13 cellular contexts compared by ENCODE assay signal in the genomic region with DNA sequence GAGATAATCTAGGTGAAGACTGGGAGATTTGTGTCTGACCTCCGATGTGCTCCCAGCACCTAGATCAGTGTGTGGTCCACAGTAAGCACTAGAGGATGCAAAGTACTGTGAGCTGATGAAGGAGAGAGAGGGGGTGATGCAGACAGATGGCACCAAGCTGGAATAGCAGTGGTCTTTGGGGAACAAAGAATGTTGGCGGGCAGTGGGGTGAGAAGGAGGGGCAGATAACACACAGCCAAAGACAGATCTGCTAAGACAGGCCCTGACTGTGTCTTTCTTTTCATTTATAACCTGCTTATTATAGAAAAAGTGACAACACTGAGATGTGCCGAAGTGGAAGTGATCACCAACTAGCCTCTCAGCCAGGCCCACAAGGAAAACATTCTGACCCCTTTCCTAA. TPM values are rescaled to one million over a fixed set of nuclear protein-coding genes. Genes with fewer than 3 reads are reported as not detected.
DNase-seq lines count a peak whose midpoint lies in the region; ATAC-seq and TF ChIP-seq lines count a peak whose summit lies in the region.
"Had no signal": no experiment of that assay in that cellular context is flagged by ENCODE, and none has a peak within 500 bp of the region (broad histone marks: within the 10 kb centered on the region; RNA-seq: fewer than 3 reads in every experiment).

No MANE protein-coding gene starts in this region.

- 86% methylated on average over 3 of the region's 3 CpGs for WGBS in esophagus muscularis mucosa
- WGBS in urinary bladder = 63% methylated on average over 3 of the region's 3 CpGs

- POLR2A ChIA-PET in WTC11 (lab: Charles Lee) = no interaction called here

- H3K27ac ChIP-seq in cardiac muscle cell (peak overlapping the region; percentile 92), esophagus muscularis mucosa (replicated peaks in 1 of 4) (peak overlapping the region; percentile 95 to 97 (median 96)), parathyroid adenoma (peak overlapping the region; percentile 58), urinary bladder (ENCODE audit: low read depth) (peak overlapping the region; percentile 63)
- H3K27ac ChIP-seq: neutrophil had no signal

- TF ChIP-seq POLR2A in esophagus muscularis mucosa (IDR thresholded peaks at IDR 0.05; ENCODE audit: low read depth) = no peak

- TF ChIP-seq CTCF in cardiac muscle cell (IDR thresholded peaks at IDR 0.05; ENCODE audit: low read depth, low read length) (no peak), esophagus muscularis mucosa (IDR thresholded peaks at IDR 0.05) (no peak), parathyroid adenoma (IDR thresholded peaks at IDR 0.05) (no peak), WTC11 (IDR thresholded peaks at IDR 0.05) (no peak)

- no peak overlapping the region for H3K9ac ChIP-seq in parathyroid adenoma

- DNase-seq in cardiac muscle cell (ENCODE audit: low read depth in 1 of 2, low spot score in 1 of 2) (no peak), left ventricle myocardium superior (no peak), esophagus muscularis mucosa (ENCODE audit: extremely low spot score) (no peak), NCI-H128 (lab: John Stamatoyannopoulos, UW; ENCODE audit: unreplicated experiment) (no peak), WTC11 (ENCODE audit: low spot score) (no peak)
- no peak for DNase-seq in activated T-cell treated with anti-CD3 and anti-CD28 coated beads, Interleukin-2, amount 50 U/mL, for 24 hours
- DNase-seq: activated CD8-positive, alpha-beta T cell treated with anti-CD3 and anti-CD28 coated beads for 36 hours; activated effector memory CD4-positive, alpha-beta T cell treated with anti-CD3 and anti-CD28 coated beads, Interleukin-2, amount 50 U/mL, for 16 hours; DMS 273 treated with DMSO at 0.1 percent for 48 hours; kidney glomerular epithelial cell had no signal

- H3K4me1 Mint-ChIP-seq in WTC11 = peaks cover 46% of the 10 kb centered on the region
- H3K4me1 Mint-ChIP-seq in activated T-cell treated with anti-CD3 and anti-CD28 coated beads, Interleukin-2, amount 50 U/mL, for 24 hours (ENCODE audit: low read depth) = peaks cover 34% of the 10 kb centered on the region

- no peak for TF ChIP-seq EP300 in esophagus muscularis mucosa (IDR thresholded peaks at IDR 0.05)

- no peak overlapping the region for H3K4me2 ChIP-seq in parathyroid adenoma (ENCODE audit: low read length)

- H3K79me2 ChIP-seq in parathyroid adenoma = peaks cover 5% of the 10 kb centered on the region

- no peaks in the 10 kb centered on the region for H3K9me3 Mint-ChIP-seq in WTC11
- no peaks in the 10 kb centered on the region for H3K9me3 Mint-ChIP-seq in activated T-cell treated with anti-CD3 and anti-CD28 coated beads, Interleukin-2, amount 50 U/mL, for 24 hours
- H3K9me3 Mint-ChIP-seq: activated CD8-positive, alpha-beta T cell treated with anti-CD3 and anti-CD28 coated beads for 36 hours had no signal

- no peaks in the 10 kb centered on the region for H3K27me3 ChIP-seq in cardiac muscle cell
- no peaks in the 10 kb centered on the region for H3K27me3 ChIP-seq in esophagus muscularis mucosa
- H3K27me3 ChIP-seq in parathyroid adenoma (ENCODE audit: control insufficient read depth, insufficient read depth, low read length) = no peaks in the 10 kb centered on the region

- H3K36me3 ChIP-seq in cardiac muscle cell (no peaks in the 10 kb centered on the region), esophagus muscularis mucosa (no peaks in the 10 kb centered on the region), parathyroid adenoma (ENCODE audit: control insufficient read depth, insufficient read depth, low read length) (no peaks in the 10 kb centered on the region), urinary bladder (ENCODE audit: insufficient read depth) (no peaks in the 10 kb centered on the region)
- H3K36me3 ChIP-seq: neutrophil had no signal

- no peaks in the 10 kb centered on the region for H3K36me3 Mint-ChIP-seq in WTC11
- no peaks in the 10 kb centered on the region for H3K36me3 Mint-ChIP-seq in activated T-cell treated with anti-CD3 and anti-CD28 coated beads, Interleukin-2, amount 50 U/mL, for 24 hours (ENCODE audit: low read depth)

- H3K4me3 ChIP-seq in cardiac muscle cell (no peak overlapping the region), esophagus muscularis mucosa (no peak overlapping the region), parathyroid adenoma (ENCODE audit: low read depth, low read length) (no peak overlapping the region), urinary bladder (ENCODE audit: low read depth, low read length) (no peak overlapping the region)

- H3K4me1 ChIP-seq in cardiac muscle cell (ENCODE audit: low read depth) = peaks cover 40% of the 10 kb centered on the region
- peaks cover 77 to 98% (median 97%) of the 10 kb centered on the region in 4 donors for H3K4me1 ChIP-seq in esophagus muscularis mucosa
- peaks cover 26% of the 10 kb centered on the region for H3K4me1 ChIP-seq in parathyroid adenoma
- no peaks in the 10 kb centered on the region for H3K4me1 ChIP-seq in urinary bladder (ENCODE audit: insufficient read depth)

- H3K9me3 ChIP-seq in cardiac muscle cell (ENCODE audit: low read depth) = no peaks in the 10 kb centered on the region
- no peaks in the 10 kb centered on the region for H3K9me3 ChIP-seq in esophagus muscularis mucosa
- no peaks in the 10 kb centered on the region for H3K9me3 ChIP-seq in parathyroid adenoma (ENCODE audit: control insufficient read depth, low read length)
- H3K9me3 ChIP-seq: neutrophil had no signal

- intact Hi-C loops in left ventricle myocardium superior (cut with micrococcal nuclease) (no loop called here), esophagus muscularis mucosa (cut with DNase I) (no loop called here)

- no peak for ATAC-seq in left ventricle myocardium superior
- no peak for ATAC-seq in WTC11

- CTCF ChIA-PET in WTC11 (lab: Charles Lee) = interaction anchor here (1.2 to 3.4 kb wide), 3 partner anchors 11 to 157 kb away, joined by 3 to 11 read pairs (median 9); no protein-coding TSS in a partner anchor

- no peak overlapping the region for H3K4me3 Mint-ChIP-seq in WTC11
- H3K4me3 Mint-ChIP-seq in activated T-cell treated with anti-CD3 and anti-CD28 coated beads, Interleukin-2, amount 50 U/mL, for 24 hours = no peak overlapping the region
- H3K4me3 Mint-ChIP-seq: activated CD8-positive, alpha-beta T cell treated with anti-CD3 and anti-CD28 coated beads for 36 hours had no signal

- H2AFZ ChIP-seq in parathyroid adenoma = no peak overlapping the region

- no peaks in the 10 kb centered on the region for H3K27me3 Mint-ChIP-seq in WTC11 (ENCODE audit: low read depth)
- no peaks in the 10 kb centered on the region for H3K27me3 Mint-ChIP-seq in activated T-cell treated with anti-CD3 and anti-CD28 coated beads, Interleukin-2, amount 50 U/mL, for 24 hours
- H3K27me3 Mint-ChIP-seq: activated CD8-positive, alpha-beta T cell treated with anti-CD3 and anti-CD28 coated beads for 36 hours had no signal

- no peak overlapping the region for H3K27ac Mint-ChIP-seq in WTC11
- no peak overlapping the region for H3K27ac Mint-ChIP-seq in activated T-cell treated with anti-CD3 and anti-CD28 coated beads, Interleukin-2, amount 50 U/mL, for 24 hours
- H3K27ac Mint-ChIP-seq: activated CD8-positive, alpha-beta T cell treated with anti-CD3 and anti-CD28 coated beads for 36 hours had no signal

TF ChIP-seq in WTC11, 78 proteins besides CTCF, POLR2A, EP300 and RAD21:
- TF ChIP-seq NFE2L1 (CRISPR knock-in tag; IDR thresholded peaks at IDR 0.05) = no peak

RNA-seq across cellular contexts. Expression of a gene that starts 37.5 kb away (rescaled TPM):
- 77.3 and 85.1 TPM in 2 replicates for total RNA-seq in cardiac muscle cell
- 15.4 and 22.2 TPM in 2 replicates for polyA plus RNA-seq in cardiac muscle cell
- 81.4 TPM for total RNA-seq in left ventricle myocardium superior
- 100 to 1,000 TPM; 105 to 161 (median 145) TPM for total RNA-seq in esophagus muscularis mucosa
- total RNA-seq in urinary bladder = 68.5 TPM
- polyA plus RNA-seq in urinary bladder = 103 TPM
- 89.8 to 101 TPM (median 97.1 TPM) in 3 replicates for total RNA-seq in WTC11 (2021)
